In the genomic region with DNA sequence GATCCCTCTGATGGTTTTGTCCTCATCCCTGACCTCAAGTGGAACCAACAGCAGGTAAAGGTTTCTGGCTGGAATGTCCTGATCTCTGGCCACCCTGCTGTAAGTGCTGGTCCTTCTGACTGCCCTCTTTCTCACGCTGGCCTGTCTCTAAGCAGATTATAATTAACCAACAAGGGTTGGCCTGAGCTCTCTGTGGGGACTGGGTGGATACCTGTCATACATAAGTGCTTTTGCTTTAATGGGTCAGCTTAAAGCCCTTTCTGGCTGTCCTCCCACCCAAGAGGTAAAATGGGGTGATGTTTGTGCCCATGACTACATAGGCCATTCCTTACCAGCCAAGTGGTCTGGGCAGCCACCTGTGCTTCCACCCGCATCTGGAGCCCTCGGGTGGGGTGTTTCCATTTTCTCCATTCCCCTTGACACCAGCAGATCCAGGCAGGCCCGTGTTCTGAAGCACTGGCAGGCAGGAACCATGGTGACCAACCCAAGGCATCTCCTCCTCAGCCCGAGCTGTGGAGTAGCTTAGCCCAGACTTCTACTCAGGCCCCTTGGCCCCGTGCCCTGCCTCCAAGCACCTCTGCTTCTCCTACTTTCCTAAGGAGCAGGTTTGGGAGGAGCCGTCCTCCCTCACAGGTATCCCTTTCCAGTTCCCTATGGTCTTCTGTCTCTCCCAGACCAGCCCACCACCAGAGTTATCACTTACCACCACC, we compare ENCODE assay signal across 21 cellular contexts. TPM values are rescaled to one million over a fixed set of nuclear protein-coding genes. Genes with fewer than 3 reads are reported as not detected.
DNase-seq lines count a peak whose midpoint lies in the region; ATAC-seq and TF ChIP-seq lines count a peak whose summit lies in the region.
"Had no signal": no experiment of that assay in that cellular context is flagged by ENCODE, and none has a peak within 500 bp of the region (broad histone marks: within the 10 kb centered on the region; RNA-seq: fewer than 3 reads in every experiment).

No MANE protein-coding gene starts in this region.

- no peak overlapping the region for H3K9ac ChIP-seq in neuronal stem cell (ENCODE audit: low read depth, low read length, poor library complexity)

- H2BK15ac ChIP-seq in neuronal stem cell (ENCODE audit: low read length) = no peak overlapping the region

- H3K9me3 Mint-ChIP-seq in T-helper 1 cell treated with Interleukin-12 subunit alpha and Interleukin-12 subunit beta and Interleukin-4 antibody, amounts not matched to agents 30 μg/mL and 1 μg/mL, for 36 hours = no peaks in the 10 kb centered on the region
- H3K9me3 Mint-ChIP-seq in stimulated activated naive B cell treated with anti-CD40 and anti-IgM and Interleukin-4, amounts not matched to agents 10 μg/mL and 1 μg/mL and 100 μg/mL, for 72 hours = no peaks in the 10 kb centered on the region
- H3K9me3 Mint-ChIP-seq: T-cell had no signal

- H2BK12ac ChIP-seq in neuronal stem cell (ENCODE audit: low read length) = no peak overlapping the region

- CTCF ChIA-PET in RWPE1 (lab: Yijun Ruan, JAX) = interaction anchor here (0.7 to 1.2 kb wide), 2 partner anchors 15 to 31 kb away, joined by 3 to 6 read pairs; no protein-coding TSS in a partner anchor

- no peaks in the 10 kb centered on the region for H3K79me1 ChIP-seq in neuronal stem cell (ENCODE audit: low read depth, low read length)

- no peaks in the 10 kb centered on the region for H3K27me3 Mint-ChIP-seq in T-helper 1 cell treated with Interleukin-12 subunit alpha and Interleukin-12 subunit beta and Interleukin-4 antibody, amounts not matched to agents 30 μg/mL and 1 μg/mL, for 36 hours (ENCODE audit: low read depth)
- no peaks in the 10 kb centered on the region for H3K27me3 Mint-ChIP-seq in stimulated activated naive B cell treated with anti-CD40 and anti-IgM and Interleukin-4, amounts not matched to agents 10 μg/mL and 1 μg/mL and 100 μg/mL, for 72 hours
- H3K27me3 Mint-ChIP-seq: T-cell had no signal

- no peak overlapping the region for H3K4me3 ChIP-seq in left lung
- H3K4me3 ChIP-seq in neuronal stem cell (ENCODE audit: low read length in 2 of 2) = no peak overlapping the region
- H3K4me3 ChIP-seq: prostate gland, skin epidermis had no signal

- no peak overlapping the region for H2BK5ac ChIP-seq in neuronal stem cell (ENCODE audit: low read length)

- ATAC-seq in left lung (peak; percentile 6), HG03460 (IDR thresholded peaks at IDR 0.05; ENCODE audit: unreplicated experiment) (no peak)
- no peak for ATAC-seq in stimulated activated naive B cell treated with anti-CD40 and anti-IgM and Interleukin-4, amounts not matched to agents 10 μg/mL and 1 μg/mL and 100 μg/mL, for 72 hours (replicated peaks)
- ATAC-seq: T-cell had no signal

- H3K4me1 Mint-ChIP-seq in T-helper 1 cell treated with Interleukin-12 subunit alpha and Interleukin-12 subunit beta and Interleukin-4 antibody, amounts not matched to agents 30 μg/mL and 1 μg/mL, for 36 hours (ENCODE audit: low read depth) = peaks cover 24% of the 10 kb centered on the region
- H3K4me1 Mint-ChIP-seq in stimulated activated naive B cell treated with anti-CD40 and anti-IgM and Interleukin-4, amounts not matched to agents 10 μg/mL and 1 μg/mL and 100 μg/mL, for 72 hours = peaks cover 9% of the 10 kb centered on the region in 2 donors

- H3K4me1 ChIP-seq in left lung = peaks cover 15 to 35% of the 10 kb centered on the region in 2 donors
- peaks cover 20 to 30% of the 10 kb centered on the region in 2 donors for H3K4me1 ChIP-seq in neuronal stem cell (ENCODE audit: control insufficient read depth in 2 of 2, insufficient read depth in 1 of 2, low read depth in 1 of 2, low read length in 2 of 2)
- H3K4me1 ChIP-seq: prostate gland had no signal

- no peak overlapping the region for H3K18ac ChIP-seq in neuronal stem cell (ENCODE audit: low read length)

- intact Hi-C loops in left lung (cut with DNase I) = no loop called here

- H4K8ac ChIP-seq in neuronal stem cell (ENCODE audit: low read depth, low read length) = no peak overlapping the region

- H3K14ac ChIP-seq in neuronal stem cell (ENCODE audit: low read length) = no peak overlapping the region

- H2AK5ac ChIP-seq in neuronal stem cell (ENCODE audit: low read depth, low read length) = no peak overlapping the region

- H3K27ac ChIP-seq in RWPE1 (peak overlapping the region; percentile 45), left lung (no peak overlapping the region), neuronal stem cell (replicated peaks; ENCODE audit: low read length) (no peak overlapping the region)
- H3K27ac ChIP-seq: prostate gland, VCaP had no signal

- POLR2A ChIA-PET in RWPE1 (lab: Yijun Ruan, JAX; ENCODE audit: low non-redundant PET) = no interaction called here

- H2AFZ ChIP-seq in neuronal stem cell (ENCODE audit: low read length) = no peak overlapping the region

- H4K91ac ChIP-seq in neuronal stem cell (ENCODE audit: low read depth, low read length, poor library complexity) = no peak overlapping the region

- H3K36me3 Mint-ChIP-seq in T-helper 1 cell treated with Interleukin-12 subunit alpha and Interleukin-12 subunit beta and Interleukin-4 antibody, amounts not matched to agents 30 μg/mL and 1 μg/mL, for 36 hours (ENCODE audit: low read depth) = peaks cover 22% of the 10 kb centered on the region
- H3K36me3 Mint-ChIP-seq in stimulated activated naive B cell treated with anti-CD40 and anti-IgM and Interleukin-4, amounts not matched to agents 10 μg/mL and 1 μg/mL and 100 μg/mL, for 72 hours = peaks cover 35 to 81% of the 10 kb centered on the region in 2 donors

- H3K4ac ChIP-seq in neuronal stem cell (ENCODE audit: low read length) = no peak overlapping the region

- H3K27me3 ChIP-seq in left lung (no peaks in the 10 kb centered on the region), neuronal stem cell (ENCODE audit: control insufficient read depth in 3 of 3, insufficient read depth in 3 of 3, low read depth in 1 of 3, low read length in 3 of 3) (no peaks in the 10 kb centered on the region)

- H3K9me3 ChIP-seq in left lung (no peaks in the 10 kb centered on the region), neuronal stem cell (replicated peaks in 1 of 2; ENCODE audit: control insufficient read depth in 2 of 2, insufficient read depth in 1 of 2, low read depth in 1 of 2, low read length in 2 of 2) (no peaks in the 10 kb centered on the region)
- H3K9me3 ChIP-seq: prostate gland had no signal

- no peak overlapping the region for H2BK120ac ChIP-seq in neuronal stem cell (ENCODE audit: low read depth, low read length)

- DNase-seq in T-helper 1 cell (no peak), RWPE1 (ENCODE audit: low spot score) (no peak), left lung (no peak), neuronal stem cell (ENCODE audit: low spot score) (no peak), AML-193 (lab: John Stamatoyannopoulos, UW) (no peak)
- DNase-seq in stimulated activated naive B cell treated with anti-CD40 and anti-IgM and Interleukin-4, amounts not matched to agents 10 μg/mL and 1 μg/mL and 100 μg/mL, for 72 hours = no peak
- DNase-seq: activated CD4-positive, alpha-beta T cell treated with anti-CD3 and anti-CD28 coated beads, Interleukin-2, amount 50 U/mL, for 4 hours; amygdala; central memory CD4-positive, alpha-beta T cell; foreskin melanocyte; GDM1; NCI-H1105 treated with DMSO at 0.1 percent for 48 hours; NCI-H2107; NCI-H524; SHP77 treated with DMSO at 0.1 percent for 48 hours; T-cell had no signal

- no peak overlapping the region for H3K23ac ChIP-seq in neuronal stem cell (ENCODE audit: low read depth, low read length, poor library complexity)

- peak overlapping the region; percentile 5 for H3K27ac Mint-ChIP-seq in T-helper 1 cell treated with Interleukin-12 subunit alpha and Interleukin-12 subunit beta and Interleukin-4 antibody, amounts not matched to agents 30 μg/mL and 1 μg/mL, for 36 hours
- H3K27ac Mint-ChIP-seq in stimulated activated naive B cell treated with anti-CD40 and anti-IgM and Interleukin-4, amounts not matched to agents 10 μg/mL and 1 μg/mL and 100 μg/mL, for 72 hours = peak overlapping the region; percentile 2
- H3K27ac Mint-ChIP-seq: T-cell had no signal

- H3K36me3 ChIP-seq in left lung (peaks cover 0 to 45% of the 10 kb centered on the region in 2 donors), neuronal stem cell (replicated peaks in 1 of 2; ENCODE audit: control insufficient read depth in 2 of 2, insufficient read depth in 2 of 2, low read length in 2 of 2) (peaks cover 6 to 49% of the 10 kb centered on the region in 2 donors)
- H3K36me3 ChIP-seq: prostate gland had no signal

- TF ChIP-seq CTCF in RWPE1 (conservative IDR thresholded peaks at IDR 0.05; ENCODE audit: low read depth) = no peak
- no peak for TF ChIP-seq CTCF in left lung (IDR thresholded peaks at IDR 0.05)

- H3K4me2 ChIP-seq in neuronal stem cell (ENCODE audit: insufficient read depth, low read length, poor library complexity, severe bottlenecking) = no peak overlapping the region

- H3K4me3 Mint-ChIP-seq in T-helper 1 cell treated with Interleukin-12 subunit alpha and Interleukin-12 subunit beta and Interleukin-4 antibody, amounts not matched to agents 30 μg/mL and 1 μg/mL, for 36 hours = no peak overlapping the region
- H3K4me3 Mint-ChIP-seq in stimulated activated naive B cell treated with anti-CD40 and anti-IgM and Interleukin-4, amounts not matched to agents 10 μg/mL and 1 μg/mL and 100 μg/mL, for 72 hours = no peak overlapping the region
- H3K4me3 Mint-ChIP-seq: T-cell had no signal

- WGBS in neuronal stem cell (ENCODE audit: extremely low coverage in 2 of 2, insufficient read length in 2 of 2, insufficient replicate concordance in 1 of 2), 2 donors = no CpG with 5 or more reads among the region's 7 CpGs

RNA-seq across cellular contexts. Expression of a gene that starts 17.0 kb away (rescaled TPM):
- 10 to 100 TPM; 33.1 to 35.9 TPM for total RNA-seq in left lung
- 12.7 TPM for polyA plus RNA-seq in neuronal stem cell (2013, experiment 1 of 2)
- 11.2 TPM for polyA plus RNA-seq in neuronal stem cell (2013, experiment 2 of 2)

RNA-seq across cellular contexts. Expression of a gene that starts 34.6 kb away (rescaled TPM):
- total RNA-seq in left lung = 10 to 100 TPM; 16.4 to 18.0 TPM
- polyA plus RNA-seq in neuronal stem cell (2013, experiment 1 of 2) = 21.3 TPM
- polyA plus RNA-seq in neuronal stem cell (2013, experiment 2 of 2) = 21.8 TPM

RNA-seq across cellular contexts. Expression of a gene that starts 55.6 kb away (rescaled TPM):
- total RNA-seq in left lung = 10 to 100 TPM in 1 of 2 donors, 1 to 10 TPM in 1; 8.5 to 15.4 TPM
- 4.2 TPM for polyA plus RNA-seq in neuronal stem cell (2013, experiment 1 of 2)
- polyA plus RNA-seq in neuronal stem cell (2013, experiment 2 of 2) = 4.2 TPM
